In genomic region chr12:56417739-56418138, GRCh38 we compare ENCODE assay signal across 11 cellular contexts. TPM values are rescaled to one million over a fixed set of nuclear protein-coding genes. Genes with fewer than 3 reads are reported as not detected.
"Had no signal": no experiment of that assay in that cellular context is flagged by ENCODE, and none has a peak within 500 bp of the region (broad histone marks: within the 10 kb centered on the region; RNA-seq: fewer than 3 reads in every experiment).

No MANE protein-coding gene starts in this region.

- H3K27ac ChIP-seq: GM23248 had no signal

- H3K4me1 ChIP-seq: HAP-1 had no signal

- DNase-seq: GM23248, GOT3, H7, H9, HCEC 1CT, HFFc6 had no signal

- H3K4me3 ChIP-seq: GM23248, GM23338, HAP-1 had no signal

- H2AFZ ChIP-seq: GM23248, GM23338 had no signal

- H3K9ac ChIP-seq: GM23248 had no signal

- ATAC-seq: GM23338, HCT116 had no signal

- H3K4me2 ChIP-seq: GM23338 had no signal

- H3K4me1 Mint-ChIP-seq: GM23338, H9 had no signal

- H3K9me3 Mint-ChIP-seq: GM23338, H9, HFFc6 had no signal

- H3K4me3 Mint-ChIP-seq: GM23338, H9, HFFc6 had no signal

- H3K9me3 ChIP-seq: HAP-1 had no signal

- H3K27ac Mint-ChIP-seq: GM23338, H9, HFFc6 had no signal

RNA-seq across cellular contexts. Expression of gene MIP, which starts 36.7 kb away (rescaled TPM):
- total RNA-seq: GM23248, GM23338, H1, H7 had no signal
- polyA plus RNA-seq: GM23248 had no signal

RNA-seq across cellular contexts. Expression of gene APOF, which starts 55.1 kb away (rescaled TPM):
- total RNA-seq: GM23248, GM23338, H1, H4, H7, H9, HFFc6 had no signal
- polyA plus RNA-seq: GM23248, GM23338, H1 had no signal
